Comparison of ENCODE assay signal across 1 cellular context in genomic region chr6:4020822-4021132, GRCh38.
TF ChIP-seq lines count a peak whose summit lies in the region.

No MANE protein-coding gene starts in this region.

TF ChIP-seq in GM12878, 131 proteins besides CTCF, POLR2A, EP300 and RAD21 (continued from another document):
- TF ChIP-seq ATF3 (IDR thresholded peaks at IDR 0.05; ENCODE audit: borderline replicate concordance, extremely low read depth, low read depth, low read length), result 0 out of 2 replicates have a peak, but pooled peaks have one; percentile 8
- TF ChIP-seq LARP7 (IDR thresholded peaks at IDR 0.05), result no peak
- TF ChIP-seq ZBED1 (IDR thresholded peaks at IDR 0.05; ENCODE audit: borderline replicate concordance), result 0 out of 2 replicates have a peak, but pooled peaks have one; percentile 56
- no peak for TF ChIP-seq SPI1 (IDR thresholded peaks at IDR 0.05; ENCODE audit: borderline replicate concordance, insufficient read depth, low read depth, low read length)
- TF ChIP-seq WRNIP1 (IDR thresholded peaks at IDR 0.05; ENCODE audit: borderline replicate concordance, low read depth, low read length), result 0 out of 2 replicates have a peak, but pooled peaks have one; percentile 56
- TF ChIP-seq ZSCAN29 (IDR thresholded peaks at IDR 0.05), result no peak
